14 cellular contexts compared by ENCODE assay signal in the genomic region with DNA sequence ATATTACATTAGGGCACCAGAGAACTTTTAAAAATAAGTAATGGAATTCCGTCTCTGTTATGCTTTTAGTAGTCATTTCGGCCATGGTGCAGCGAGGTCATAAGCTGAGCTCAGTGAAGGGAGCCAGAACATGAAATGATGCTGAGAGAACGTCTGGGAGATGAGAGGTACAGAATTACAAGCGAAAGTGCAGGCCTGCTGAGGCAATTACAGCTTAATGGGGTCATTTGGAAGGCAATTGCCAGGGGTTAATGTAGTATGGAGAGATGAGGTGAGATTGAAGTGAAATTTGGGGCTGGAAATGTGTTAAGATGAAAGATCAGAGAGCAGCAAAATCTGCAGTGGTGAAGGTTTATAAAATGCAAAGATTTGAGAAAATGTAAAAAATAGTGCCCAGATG.
DNase-seq lines count a peak whose midpoint lies in the region; ATAC-seq, FAIRE-seq and TF ChIP-seq lines count a peak whose summit lies in the region.
"Had no signal": no experiment of that assay in that cellular context is flagged by ENCODE, and none has a peak within 500 bp of the region (broad histone marks: within the 10 kb centered on the region; RNA-seq: fewer than 3 reads in every experiment).

No MANE protein-coding gene starts in this region.

- H3K27ac Mint-ChIP-seq in activated CD8-positive, alpha-beta memory T cell treated with anti-CD3 and anti-CD28 coated beads, Interleukin-2, amount 10 ng/mL, durations not matched to agents 7 days and 5 days: peak overlapping the region; percentile 0
- H3K27ac Mint-ChIP-seq: activated naive CD4-positive, alpha-beta T cell treated with anti-CD3 and anti-CD28 coated beads, Interleukin-2, amount 50 U/mL, for 72 hours had no signal

- H3K27me3 ChIP-seq in heart right ventricle (no peaks in the 10 kb centered on the region), tibial artery (no peaks in the 10 kb centered on the region)
- H3K27me3 ChIP-seq: dorsolateral prefrontal cortex had no signal

- peaks cover 0 to 41% (median 20%) of the 10 kb centered on the region in 9 donors for H3K4me1 ChIP-seq in heart right ventricle
- peaks cover 0 to 25% (median 4%) of the 10 kb centered on the region in 4 donors for H3K4me1 ChIP-seq in tibial artery

- H3K36me3 ChIP-seq in heart right ventricle: no peaks in the 10 kb centered on the region
- H3K36me3 ChIP-seq in tibial artery: no peaks in the 10 kb centered on the region

- H3K9me3 ChIP-seq in heart right ventricle (peaks cover 0 to 4% (median 0%) of the 10 kb centered on the region in 11 donors), tibial artery (no peaks in the 10 kb centered on the region)

- WGBS in heart right ventricle, 2 donors: 60 to 61% methylated on average over 5 of the region's 5 CpGs

- no peak for TF ChIP-seq CTCF in heart right ventricle (IDR thresholded peaks at IDR 0.05)
- no peak for TF ChIP-seq CTCF in tibial artery (IDR thresholded peaks at IDR 0.05)

- H3K9me3 Mint-ChIP-seq in activated CD8-positive, alpha-beta memory T cell treated with anti-CD3 and anti-CD28 coated beads, Interleukin-2, amount 10 ng/mL, durations not matched to agents 7 days and 5 days (ENCODE audit: low read depth): no peaks in the 10 kb centered on the region
- H3K9me3 Mint-ChIP-seq: activated naive CD4-positive, alpha-beta T cell treated with anti-CD3 and anti-CD28 coated beads, Interleukin-2, amount 50 U/mL, for 72 hours had no signal

- no peak overlapping the region for H3K4me3 Mint-ChIP-seq in activated CD8-positive, alpha-beta memory T cell treated with anti-CD3 and anti-CD28 coated beads, Interleukin-2, amount 10 ng/mL, durations not matched to agents 7 days and 5 days

- ATAC-seq in activated CD8-positive, alpha-beta memory T cell treated with anti-CD3 and anti-CD28 coated beads, Interleukin-2, amount 10 ng/mL, durations not matched to agents 7 days and 5 days: no peak
- ATAC-seq in heart right ventricle (peak in 6 of 8 donors; percentile 34 to 67 (median 57)), HG02588 (IDR thresholded peaks at IDR 0.05; ENCODE audit: unreplicated experiment) (no peak)
- ATAC-seq: activated naive CD4-positive, alpha-beta T cell treated with anti-CD3 and anti-CD28 coated beads, Interleukin-2, amount 50 U/mL, for 72 hours had no signal

- no peak for DNase-seq in activated CD8-positive, alpha-beta memory T cell treated with anti-CD3 and anti-CD28 coated beads, Interleukin-2, amount 10 ng/mL, durations not matched to agents 7 days and 5 days
- DNase-seq in activated CD8-positive, alpha-beta memory T cell treated with anti-CD3 and anti-CD28 coated beads, Interleukin-2, amount 50 U/mL, for 4 hours: no peak
- DNase-seq in SK-N-DZ (ENCODE audit: low spot score) (peak; percentile 97), heart right ventricle (peak in 1 of 2 donors; percentile 10), tibial artery (no peak), RCC 7860 (ENCODE audit: low spot score) (no peak), COR-L47 (lab: John Stamatoyannopoulos, UW) (no peak)
- DNase-seq: ACHN; activated CD4-positive, alpha-beta T cell treated with anti-CD3 and anti-CD28 coated beads, Interleukin-2, amount 50 U/mL, for 48 hours; dorsolateral prefrontal cortex; EL had no signal

- no peak for FAIRE-seq in RCC 7860 (lab: Jason Lieb, UNC)

- peak overlapping the region in 5 of 10 donors; percentile 10 to 32 (median 21) for H3K27ac ChIP-seq in heart right ventricle
- H3K27ac ChIP-seq in tibial artery: peak overlapping the region; percentile 7 to 29
- H3K27ac ChIP-seq: dorsolateral prefrontal cortex had no signal

- H3K4me3 ChIP-seq in heart right ventricle (peak overlapping the region in 2 of 10 donors; percentile 4 to 6), tibial artery (peak overlapping the region in 1 of 2 donors; percentile 10)
- H3K4me3 ChIP-seq: dorsolateral prefrontal cortex, smooth muscle cell had no signal

- intact Hi-C loops in heart right ventricle (cut with DNase I): no loop called here
- intact Hi-C loops in tibial artery (cut with DNase I; ENCODE audit: low total_unique reads): no loop called here

- CTCF ChIA-PET in activated CD8-positive, alpha-beta memory T cell treated with anti-CD3 and anti-CD28 coated beads, Interleukin-2, amount 10 ng/mL, durations not matched to agents 7 days and 5 days (lab: Charles Lee): interaction anchor here (0.6 kb wide), 1 partner anchor 12 kb away, joined by 3 read pairs; no protein-coding TSS in a partner anchor

- no peaks in the 10 kb centered on the region for H3K4me1 Mint-ChIP-seq in activated CD8-positive, alpha-beta memory T cell treated with anti-CD3 and anti-CD28 coated beads, Interleukin-2, amount 10 ng/mL, durations not matched to agents 7 days and 5 days

- H3K36me3 Mint-ChIP-seq in activated CD8-positive, alpha-beta memory T cell treated with anti-CD3 and anti-CD28 coated beads, Interleukin-2, amount 10 ng/mL, durations not matched to agents 7 days and 5 days: no peaks in the 10 kb centered on the region
- H3K36me3 Mint-ChIP-seq: activated naive CD4-positive, alpha-beta T cell treated with anti-CD3 and anti-CD28 coated beads, Interleukin-2, amount 50 U/mL, for 72 hours had no signal

- no peaks in the 10 kb centered on the region for H3K27me3 Mint-ChIP-seq in activated CD8-positive, alpha-beta memory T cell treated with anti-CD3 and anti-CD28 coated beads, Interleukin-2, amount 10 ng/mL, durations not matched to agents 7 days and 5 days

Comparison
In these comparisons a context has a peak if more than half of its experiments do, and no peak if none do; other contexts are left out.
1. ATAC-seq: peak in heart right ventricle (6 of 8); none in activated CD8-positive, alpha-beta memory T cell treated with anti-CD3 and anti-CD28 coated beads, Interleukin-2, amount 10 ng/mL, durations not matched to agents 7 days and 5 days (single experiment) and HG02588 (single experiment).